ENCODE assay signal across 30 cellular contexts in the genomic region with DNA sequence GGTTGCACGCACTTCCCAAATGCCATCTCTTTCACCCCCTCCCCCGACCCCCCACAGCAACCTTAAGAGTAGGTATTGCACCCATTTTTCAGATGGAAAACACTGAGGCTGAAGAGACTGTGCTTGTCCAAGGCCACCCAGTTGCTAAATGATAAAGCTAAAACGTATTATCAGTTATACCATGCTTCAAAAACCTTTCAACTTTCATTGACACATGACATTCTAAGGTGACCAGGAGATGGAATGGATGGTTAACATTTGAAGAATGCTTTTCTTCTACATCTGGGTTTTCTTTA. TPM values are rescaled to one million over a fixed set of nuclear protein-coding genes. Genes with fewer than 3 reads are reported as not detected.
DNase-seq lines count a peak whose midpoint lies in the region; ATAC-seq and TF ChIP-seq lines count a peak whose summit lies in the region.
"Had no signal": no experiment of that assay in that cellular context is flagged by ENCODE, and none has a peak within 500 bp of the region (broad histone marks: within the 10 kb centered on the region; RNA-seq: fewer than 3 reads in every experiment).

No MANE protein-coding gene starts in this region.

- CTCF ChIA-PET in OCI-LY7 (lab: Charles Lee; ENCODE audit: unreplicated experiment), result no interaction called here

- in situ Hi-C loops in GM23248 (cut with MboI), result no loop called here

- H3K9me2 ChIP-seq in GM23248 (ENCODE audit: insufficient read depth), result no peaks in the 10 kb centered on the region
- no peaks in the 10 kb centered on the region for H3K9me2 ChIP-seq in OCI-LY7 (ENCODE audit: insufficient read depth, low read length)

- intact Hi-C loops in OCI-LY7 (cut with micrococcal nuclease; ENCODE audit: unreplicated experiment), result no loop called here

- H3K36me3 Mint-ChIP-seq in activated naive CD4-positive, alpha-beta T cell treated with anti-CD3 and anti-CD28 coated beads, Interleukin-2, amount 50 U/mL, for 72 hours, result no peaks in the 10 kb centered on the region
- H3K36me3 Mint-ChIP-seq: activated CD4-positive, alpha-beta memory T cell treated with anti-CD3 and anti-CD28 coated beads for 36 hours had no signal

- no peak for TF ChIP-seq CTCF in osteoblast (IDR thresholded peaks at IDR 0.05; ENCODE audit: extremely low read depth, low read depth, low read length)
- no peak for TF ChIP-seq CTCF in thoracic aorta (IDR thresholded peaks at IDR 0.05)
- no peak for TF ChIP-seq CTCF in gastroesophageal sphincter (IDR thresholded peaks at IDR 0.05)
- no peak for TF ChIP-seq CTCF in OCI-LY7 (conservative IDR thresholded peaks at IDR 0.05; ENCODE audit: low read length)

- H3K4me2 ChIP-seq in GM23248 (ENCODE audit: unreplicated experiment), result peak overlapping the region; percentile 98
- H3K4me2 ChIP-seq in osteoblast (ENCODE audit: insufficient read depth, low read length), result peak overlapping the region; percentile 8
- H3K4me2 ChIP-seq in OCI-LY7 (ENCODE audit: low read length), result no peak overlapping the region
- H3K4me2 ChIP-seq: KMS-11 had no signal

- BruUV-seq in OCI-LY7 (replicated peaks; lab: Mats Ljungman, UMichigan), result no TSS peak

- H3K36me3 ChIP-seq in GM23248 (ENCODE audit: low read depth), result peaks cover 26% of the 10 kb centered on the region
- H3K36me3 ChIP-seq in adipocyte (ENCODE audit: control insufficient read depth, insufficient read depth, low read length, severe bottlenecking), result peaks cover 27% of the 10 kb centered on the region
- H3K36me3 ChIP-seq in osteoblast (ENCODE audit: insufficient read depth, low read length), result peaks cover 49% of the 10 kb centered on the region
- H3K36me3 ChIP-seq in thoracic aorta, result no peaks in the 10 kb centered on the region
- H3K36me3 ChIP-seq in gastroesophageal sphincter, result peaks cover 0 to 17% of the 10 kb centered on the region in 2 donors
- no peaks in the 10 kb centered on the region for H3K36me3 ChIP-seq in OCI-LY7 (ENCODE audit: insufficient read depth, low read length)
- H3K36me3 ChIP-seq: pancreas had no signal

- no peaks in the 10 kb centered on the region for H3K9me3 ChIP-seq in GM23248 (ENCODE audit: low read depth)
- H3K9me3 ChIP-seq in adipocyte (ENCODE audit: control insufficient read depth, low read length), result no peaks in the 10 kb centered on the region
- no peaks in the 10 kb centered on the region for H3K9me3 ChIP-seq in osteoblast (ENCODE audit: low read depth, low read length)
- no peaks in the 10 kb centered on the region for H3K9me3 ChIP-seq in thoracic aorta
- H3K9me3 ChIP-seq in gastroesophageal sphincter, result no peaks in the 10 kb centered on the region
- no peaks in the 10 kb centered on the region for H3K9me3 ChIP-seq in OCI-LY7 (ENCODE audit: low read length)
- H3K9me3 ChIP-seq: pancreas had no signal

- peak overlapping the region; percentile 96 for H3K4me3 ChIP-seq in GM23248
- H3K4me3 ChIP-seq in adipocyte (ENCODE audit: low read length), result peak overlapping the region; percentile 82
- H3K4me3 ChIP-seq in osteoblast (ENCODE audit: insufficient read depth, low read length), result peak overlapping the region; percentile 73
- peak overlapping the region; percentile 77 for H3K4me3 ChIP-seq in thoracic aorta
- H3K4me3 ChIP-seq in gastroesophageal sphincter, result peak overlapping the region in 1 of 2 donors; percentile 87
- H3K4me3 ChIP-seq in OCI-LY7 (ENCODE audit: low read depth, low read length, poor library complexity, severe bottlenecking), result no peak overlapping the region
- H3K4me3 ChIP-seq: pancreas, SK-N-MC had no signal

- H3K27me3 ChIP-seq in GM23248 (replicated peaks; ENCODE audit: insufficient read depth) (no peaks in the 10 kb centered on the region), adipocyte (replicated peaks; ENCODE audit: control insufficient read depth, insufficient read depth, low read length) (no peaks in the 10 kb centered on the region), osteoblast (ENCODE audit: insufficient read depth, low read length) (no peaks in the 10 kb centered on the region), thoracic aorta (replicated peaks; ENCODE audit: insufficient read depth) (no peaks in the 10 kb centered on the region), gastroesophageal sphincter (no peaks in the 10 kb centered on the region)
- H3K27me3 ChIP-seq: foreskin keratinocyte had no signal

- no peak for TF ChIP-seq EP300 in gastroesophageal sphincter (IDR thresholded peaks at IDR 0.05)

- no peak overlapping the region for H2AFZ ChIP-seq in GM23248
- no peak overlapping the region for H2AFZ ChIP-seq in osteoblast (ENCODE audit: low read length)
- no peak overlapping the region for H2AFZ ChIP-seq in OCI-LY7 (ENCODE audit: low read length)

- POLR2A ChIA-PET in OCI-LY7 (lab: Charles Lee), result no interaction called here

- peaks cover 87% of the 10 kb centered on the region for H3K79me2 ChIP-seq in GM23248 (ENCODE audit: insufficient read depth)
- H3K79me2 ChIP-seq in osteoblast (ENCODE audit: insufficient read depth, low read length), result peaks cover 90% of the 10 kb centered on the region
- no peaks in the 10 kb centered on the region for H3K79me2 ChIP-seq in OCI-LY7 (ENCODE audit: insufficient read depth, low read depth, low read length)

- H3K9ac ChIP-seq in GM23248 (peak overlapping the region; percentile 99), adipocyte (ENCODE audit: low read length) (peak overlapping the region; percentile 93)
- H3K9ac ChIP-seq: KMS-11 had no signal

- ATAC-seq in thoracic aorta (ENCODE audit: insufficient number of reproducible peaks, low FRiP score, low read depth) (no peak), gastroesophageal sphincter (no peak)
- ATAC-seq in activated naive CD4-positive, alpha-beta T cell treated with anti-CD3 and anti-CD28 coated beads, Interleukin-2, amount 50 U/mL, for 72 hours, result no peak
- ATAC-seq: activated CD4-positive, CD25-positive, alpha-beta regulatory T cell treated with anti-CD3 and anti-CD28 coated beads, Interleukin-2, amount 50 U/mL, for 24 hours; foreskin keratinocyte; pancreas; sciatic nerve had no signal

- peaks cover 56% of the 10 kb centered on the region for H3K4me1 ChIP-seq in GM23248 (ENCODE audit: insufficient read depth)
- H3K4me1 ChIP-seq in adipocyte (ENCODE audit: control insufficient read depth, insufficient read depth, low read length), result peaks cover 52% of the 10 kb centered on the region
- peaks cover 49% of the 10 kb centered on the region for H3K4me1 ChIP-seq in osteoblast (ENCODE audit: insufficient read depth, low read length)
- peaks cover 0 to 70% of the 10 kb centered on the region in 2 donors for H3K4me1 ChIP-seq in thoracic aorta (ENCODE audit: control insufficient read depth in 1 of 2, low read depth in 2 of 2)
- H3K4me1 ChIP-seq in gastroesophageal sphincter, result peaks cover 16 to 77% (median 26%) of the 10 kb centered on the region in 3 donors
- H3K4me1 ChIP-seq in OCI-LY7 (ENCODE audit: insufficient read depth, low read length, poor library complexity, severe bottlenecking), result no peaks in the 10 kb centered on the region

- WGBS in GM23248 (ENCODE audit: low coverage in 1 of 2, low lambda C conversion rate in 2 of 2, missing lambda C conversion rate in 2 of 2), 2 experiments, result 71 to 75% methylated on average over 2 to 3 of the region's 3 CpGs
- 47 to 72% methylated on average over 2 to 3 of the region's 3 CpGs for WGBS in gastroesophageal sphincter (ENCODE audit: low coverage in 1 of 2), 2 donors

- no peak for DNase-seq in GM23248
- no peak for DNase-seq in adipocyte (ENCODE audit: low read depth)
- no peak for DNase-seq in osteoblast (ENCODE audit: insufficient read length, low spot score, missing footprints)
- no peak for DNase-seq in thoracic aorta (ENCODE audit: low spot score)
- no peak for DNase-seq in medulla oblongata (ENCODE audit: extremely low spot score)
- DNase-seq in OCI-LY7 (ENCODE audit: low spot score), result no peak
- DNase-seq in activated naive CD4-positive, alpha-beta T cell treated with anti-CD3 and anti-CD28 coated beads, Interleukin-2, amount 50 U/mL, for 72 hours (ENCODE audit: low spot score in 2 of 2), result no peak
- DNase-seq: activated CD4-positive, alpha-beta memory T cell treated with anti-CD3 and anti-CD28 coated beads for 36 hours; activated CD8-positive, alpha-beta memory T cell treated with anti-CD3 and anti-CD28 coated beads, Interleukin-2, amount 50 U/mL, for 4 hours; activated naive CD4-positive, alpha-beta T cell treated with anti-CD3 and anti-CD28 coated beads for 36 hours; amniotic stem cell; DND-41; effector memory CD4-positive, alpha-beta T cell; foreskin keratinocyte; HCEC 1CT; MM.1S; NCI-H2081; NCI-H345; NCI-H774; pancreas; stimulated activated naive CD4-positive, alpha-beta T cell treated with Interleukin-2 at 50 U/mL for 16 hours had no signal

- no peak for TF ChIP-seq POLR2A in gastroesophageal sphincter (IDR thresholded peaks at IDR 0.05)

- H3F3A ChIP-seq in GM23248 (ENCODE audit: insufficient read depth), result peaks cover 84% of the 10 kb centered on the region

- no peak overlapping the region for H3K27ac Mint-ChIP-seq in activated naive CD4-positive, alpha-beta T cell treated with anti-CD3 and anti-CD28 coated beads, Interleukin-2, amount 50 U/mL, for 72 hours
- H3K27ac Mint-ChIP-seq: activated CD4-positive, alpha-beta memory T cell treated with anti-CD3 and anti-CD28 coated beads for 36 hours; activated naive CD4-positive, alpha-beta T cell treated with anti-CD3 and anti-CD28 coated beads for 36 hours; activated T-helper 1 cell treated with anti-CD3 and anti-CD28 coated beads, Interleukin-12 subunit alpha, Interleukin-12 subunit beta, Interleukin-2, Interleukin-4 antibody, amounts not matched to agents 30 ng/mL and 10 ng/mL and 1 ng/mL, durations not matched to agents 14 hours and 24 hours and 36 hours; T-helper 1 cell treated with Interleukin-12 subunit alpha and Interleukin-12 subunit beta and Interleukin-4 antibody, amounts not matched to agents 30 μg/mL and 1 μg/mL, for 36 hours had no signal

- H3K9me3 Mint-ChIP-seq in activated naive CD4-positive, alpha-beta T cell treated with anti-CD3 and anti-CD28 coated beads, Interleukin-2, amount 50 U/mL, for 72 hours, result no peaks in the 10 kb centered on the region
- H3K9me3 Mint-ChIP-seq: activated CD4-positive, alpha-beta memory T cell treated with anti-CD3 and anti-CD28 coated beads for 36 hours; activated naive CD4-positive, alpha-beta T cell treated with anti-CD3 and anti-CD28 coated beads for 36 hours; activated T-helper 1 cell treated with anti-CD3 and anti-CD28 coated beads, Interleukin-12 subunit alpha, Interleukin-12 subunit beta, Interleukin-2, Interleukin-4 antibody, amounts not matched to agents 30 ng/mL and 10 ng/mL and 1 ng/mL, durations not matched to agents 14 hours and 24 hours and 36 hours; nephron; T-helper 1 cell treated with Interleukin-12 subunit alpha and Interleukin-12 subunit beta and Interleukin-4 antibody, amounts not matched to agents 30 μg/mL and 1 μg/mL, for 36 hours had no signal

- H3K27ac ChIP-seq in GM23248 (peak overlapping the region; percentile 90), osteoblast (ENCODE audit: low read depth, low read length) (no peak overlapping the region), thoracic aorta (no peak overlapping the region), gastroesophageal sphincter (peak overlapping the region in 2 of 4 donors; percentile 95), OCI-LY7 (ENCODE audit: low read depth, low read length, poor library complexity, severe bottlenecking) (no peak overlapping the region)
- H3K27ac ChIP-seq: C4-2B, foreskin keratinocyte, KMS-11, pancreas, SK-N-MC had no signal

- H4K20me1 ChIP-seq in GM23248 (ENCODE audit: insufficient read depth) (peaks cover 50% of the 10 kb centered on the region), osteoblast (ENCODE audit: insufficient read depth, low read length) (peaks cover 78% of the 10 kb centered on the region), OCI-LY7 (ENCODE audit: insufficient read depth, low read length) (no peaks in the 10 kb centered on the region)

RNA-seq across cellular contexts. Expression of a gene that starts 4.0 kb away (rescaled TPM):
- total RNA-seq in GM23248 (2014; rRNA removed; shearing (Covaris generic)), result 1,244 and 1,254 TPM in 2 replicates
- 1,465 and 1,490 TPM in 2 replicates for polyA plus RNA-seq in GM23248 (2016; fragmentation: Nextera tagmentation; extraction: Ambion mirVana)
- total RNA-seq in osteoblast (1,020 and 1,293 TPM in 2 replicates), thoracic aorta (100 to 1,000 TPM; 471 to 756 TPM), gastroesophageal sphincter (100 to 1,000 TPM; 560 to 818 (median 738) TPM), OCI-LY7 (2022) (not detected in 2 replicates)
- total RNA-seq in OCI-LY7 (2014; rRNA removed; shearing (Covaris generic)), result not detected in 2 replicates
- total RNA-seq in activated naive CD4-positive, alpha-beta T cell treated with anti-CD3 and anti-CD28 coated beads, Interleukin-2, amount 50 U/mL, for 72 hours, result not detected
- total RNA-seq: activated CD4-positive, alpha-beta memory T cell treated with anti-CD3 and anti-CD28 coated beads for 36 hours; activated naive CD4-positive, alpha-beta T cell treated with anti-CD3 and anti-CD28 coated beads for 36 hours; activated T-helper 1 cell treated with anti-CD3 and anti-CD28 coated beads, Interleukin-12 subunit alpha, Interleukin-12 subunit beta, Interleukin-2, Interleukin-4 antibody, amounts not matched to agents 30 ng/mL and 10 ng/mL and 1 ng/mL, durations not matched to agents 14 hours and 24 hours and 36 hours had no signal

Comparison
In these comparisons a context has a peak if more than half of its experiments do, and no peak if none do; other contexts are left out.
1. RNA of a gene that starts 4.0 kb away (total RNA-seq): 1,020 to 1,293 TPM in osteoblast, 1,244 to 1,254 TPM in GM23248, 560 to 818 TPM in gastroesophageal sphincter and 471 to 756 TPM in thoracic aorta; not detected in activated naive CD4-positive, alpha-beta T cell treated with anti-CD3 and anti-CD28 coated beads, Interleukin-2, amount 50 U/mL, for 72 hours and not detected in OCI-LY7; every median in the first group is over 100 times any median in the second.